In genomic region chr21:26169061-26169610, GRCh38 we compare ENCODE assay signal across 1 cellular context.
TF ChIP-seq lines count a peak whose summit lies in the region.

No MANE protein-coding gene starts in this region.

TF ChIP-seq in IMR-90, 13 proteins besides CTCF, POLR2A, EP300 and RAD21 (continued from another document):
- TF ChIP-seq MAZ (IDR thresholded peaks at IDR 0.05; ENCODE audit: borderline replicate concordance, low read depth, low read length) (no peak), SMC3 (IDR thresholded peaks at IDR 0.05; ENCODE audit: low read depth, low read length) (no peak; the same call in 1 of the 2 replicates)
